Comparison of ENCODE assay signal across 8 cellular contexts in genomic region chr1:27959792-27960603, GRCh38. TPM values are rescaled to one million over a fixed set of nuclear protein-coding genes. Genes with fewer than 3 reads are reported as not detected.
DNase-seq lines count a peak whose midpoint lies in the region; ATAC-seq and TF ChIP-seq lines count a peak whose summit lies in the region.

Gene XKR8, plus strand, starts transcription at chr1:27959973. Its CDS starts 97 bp downstream, at chr1:27960070.

- peak within 1 kb of the TSS; percentile 98 for H2AFZ ChIP-seq in osteoblast (ENCODE audit: low read length)

- TF ChIP-seq CTCF in gastroesophageal sphincter (IDR thresholded peaks at IDR 0.05) (peak in 3 of 4 experiments; percentile 25 to 63 (median 47)), osteoblast (IDR thresholded peaks at IDR 0.05; ENCODE audit: extremely low read depth, low read depth, low read length) (peak; percentile 37), thoracic aorta (IDR thresholded peaks at IDR 0.05) (no peak)

- peak within 1 kb of the TSS; percentile 91 for H3K4me2 ChIP-seq in osteoblast (ENCODE audit: insufficient read depth, low read length)

- H3K79me2 ChIP-seq in osteoblast (ENCODE audit: insufficient read depth, low read length), result peaks cover 37% of the 10 kb centered on the region

- H3K4me1 ChIP-seq in gastroesophageal sphincter (peaks cover 0 to 36% (median 13%) of the 10 kb centered on the region in 3 donors), osteoblast (ENCODE audit: insufficient read depth, low read length) (peaks cover 18% of the 10 kb centered on the region), thoracic aorta (ENCODE audit: control insufficient read depth in 1 of 2, low read depth in 2 of 2) (peaks cover 0 to 28% of the 10 kb centered on the region in 2 donors)

- peak; percentile 78 for ATAC-seq in HG03457 (IDR thresholded peaks at IDR 0.05; ENCODE audit: unreplicated experiment)
- peak; percentile 93 for ATAC-seq in gastroesophageal sphincter
- peak; percentile 65 for ATAC-seq in thoracic aorta (ENCODE audit: insufficient number of reproducible peaks, low FRiP score, low read depth)

- peak; percentile 53 to 56 for TF ChIP-seq POLR2A in gastroesophageal sphincter (IDR thresholded peaks at IDR 0.05)

- DNase-seq in Ammon's horn (ENCODE audit: low spot score) (peak; percentile 74), GM19238 (ENCODE audit: insufficient read length, low spot score) (peak; percentile 92), RKO (ENCODE audit: low spot score) (peak; percentile 79), osteoblast (ENCODE audit: insufficient read length, low spot score, missing footprints) (peak; percentile 99), thoracic aorta (ENCODE audit: low spot score) (no peak)
- DNase-seq in activated naive CD4-positive, alpha-beta T cell treated with Interleukin-2 at 50 U/mL for 16 hours, result peak; percentile 87

- no peak for TF ChIP-seq EP300 in gastroesophageal sphincter (IDR thresholded peaks at IDR 0.05)

- WGBS in gastroesophageal sphincter (ENCODE audit: low coverage in 1 of 2), 2 donors, result 0 to 48% methylated on average over 1 to 4 of the region's 68 CpGs

- H3K36me3 ChIP-seq in gastroesophageal sphincter, result peaks cover 0 to 24% of the 10 kb centered on the region in 2 donors
- H3K36me3 ChIP-seq in osteoblast (ENCODE audit: insufficient read depth, low read length), result peaks cover 4% of the 10 kb centered on the region
- H3K36me3 ChIP-seq in thoracic aorta, result peaks cover 6% of the 10 kb centered on the region

- H3K4me3 ChIP-seq in gastroesophageal sphincter (peak within 1 kb of the TSS; percentile 54 to 73), osteoblast (ENCODE audit: insufficient read depth, low read length) (peak within 1 kb of the TSS; percentile 86), thoracic aorta (peak within 1 kb of the TSS; percentile 90)

- H3K27me3 ChIP-seq in gastroesophageal sphincter (no peaks in the 10 kb centered on the region), osteoblast (ENCODE audit: insufficient read depth, low read length) (no peaks in the 10 kb centered on the region), thoracic aorta (replicated peaks; ENCODE audit: insufficient read depth) (no peaks in the 10 kb centered on the region)

- H3K9me3 ChIP-seq in gastroesophageal sphincter, result no peaks in the 10 kb centered on the region
- H3K9me3 ChIP-seq in osteoblast (ENCODE audit: low read depth, low read length), result no peaks in the 10 kb centered on the region
- no peaks in the 10 kb centered on the region for H3K9me3 ChIP-seq in thoracic aorta

- peak within 1 kb of the TSS; percentile 78 to 94 (median 92) for H3K27ac ChIP-seq in gastroesophageal sphincter
- peak within 1 kb of the TSS; percentile 72 for H3K27ac ChIP-seq in osteoblast (ENCODE audit: low read depth, low read length)
- peak within 1 kb of the TSS; percentile 93 to 94 for H3K27ac ChIP-seq in thoracic aorta

- H4K20me1 ChIP-seq in osteoblast (ENCODE audit: insufficient read depth, low read length), result no peaks in the 10 kb centered on the region

RNA-seq across cellular contexts. Expression of gene XKR8, which starts in this region (rescaled TPM):
- total RNA-seq in gastroesophageal sphincter (1 to 10 TPM; 3.7 to 8.9 (median 5.1) TPM), osteoblast (9.4 and 12.7 TPM in 2 replicates), thoracic aorta (10 to 100 TPM in 1 of 2 donors, 1 to 10 TPM in 1; 6.8 to 11.8 TPM)
